1 cellular context compared by ENCODE assay signal in genomic region chr13:113120300-113121182, GRCh38.
TF ChIP-seq lines count a peak whose summit lies in the region.

No MANE protein-coding gene starts in this region.

TF ChIP-seq in HepG2, 621 proteins besides CTCF, POLR2A, EP300 and RAD21 (continued from another document):
- TF ChIP-seq CSRNP2 (CRISPR knock-in tag; conservative IDR thresholded peaks at IDR 0.05; ENCODE audit: low read depth): no peak
- TF ChIP-seq ZBTB37 (CRISPR knock-in tag; IDR thresholded peaks at IDR 0.05): no peak
- TF ChIP-seq KDM2A (CRISPR knock-in tag; IDR thresholded peaks at IDR 0.05; ENCODE audit: borderline replicate concordance, low read depth): 0 out of 2 replicates have a peak, but pooled peaks have one; percentile 11
- no peak for TF ChIP-seq ZNF546 (CRISPR knock-in tag; conservative IDR thresholded peaks at IDR 0.05)
- no peak for TF ChIP-seq ZBTB44 (CRISPR knock-in tag; IDR thresholded peaks at IDR 0.05)
- no peak for TF ChIP-seq CHCHD3 (CRISPR knock-in tag; IDR thresholded peaks at IDR 0.05)
- TF ChIP-seq ZNF7 (CRISPR knock-in tag; IDR thresholded peaks at IDR 0.05): no peak
- TF ChIP-seq MLLT10 (CRISPR knock-in tag; IDR thresholded peaks at IDR 0.05): no peak
- TF ChIP-seq ZFP62 (CRISPR knock-in tag; IDR thresholded peaks at IDR 0.05): no peak
- no peak for TF ChIP-seq ZNF614 (CRISPR knock-in tag; IDR thresholded peaks at IDR 0.05; ENCODE audit: borderline replicate concordance)
- peak; percentile 2; the same call in 1 of the 2 replicates for TF ChIP-seq PAF1 (CRISPR knock-in tag; IDR thresholded peaks at IDR 0.05)
- TF ChIP-seq, protein P1, sequence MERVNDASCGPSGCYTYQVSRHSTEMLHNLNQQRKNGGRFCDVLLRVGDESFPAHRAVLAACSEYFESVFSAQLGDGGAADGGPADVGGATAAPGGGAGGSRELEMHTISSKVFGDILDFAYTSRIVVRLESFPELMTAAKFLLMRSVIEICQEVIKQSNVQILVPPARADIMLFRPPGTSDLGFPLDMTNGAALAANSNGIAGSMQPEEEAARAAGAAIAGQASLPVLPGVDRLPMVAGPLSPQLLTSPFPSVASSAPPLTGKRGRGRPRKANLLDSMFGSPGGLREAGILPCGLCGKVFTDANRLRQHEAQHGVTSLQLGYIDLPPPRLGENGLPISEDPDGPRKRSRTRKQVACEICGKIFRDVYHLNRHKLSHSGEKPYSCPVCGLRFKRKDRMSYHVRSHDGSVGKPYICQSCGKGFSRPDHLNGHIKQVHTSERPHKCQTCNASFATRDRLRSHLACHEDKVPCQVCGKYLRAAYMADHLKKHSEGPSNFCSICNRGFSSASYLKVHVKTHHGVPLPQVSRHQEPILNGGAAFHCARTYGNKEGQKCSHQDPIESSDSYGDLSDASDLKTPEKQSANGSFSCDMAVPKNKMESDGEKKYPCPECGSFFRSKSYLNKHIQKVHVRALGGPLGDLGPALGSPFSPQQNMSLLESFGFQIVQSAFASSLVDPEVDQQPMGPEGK (CRISPR knock-in tag; IDR thresholded peaks at IDR 0.05): no peak
- no peak for TF ChIP-seq PRDM10 (CRISPR knock-in tag; IDR thresholded peaks at IDR 0.05; ENCODE audit: low read depth)
- TF ChIP-seq HNRNPL (IDR thresholded peaks at IDR 0.05; ENCODE audit: low read depth, low read length): 0 out of 2 replicates have a peak, but pooled peaks have one; percentile 27
